ENCODE assay signal across 1 cellular context in the genomic region with DNA sequence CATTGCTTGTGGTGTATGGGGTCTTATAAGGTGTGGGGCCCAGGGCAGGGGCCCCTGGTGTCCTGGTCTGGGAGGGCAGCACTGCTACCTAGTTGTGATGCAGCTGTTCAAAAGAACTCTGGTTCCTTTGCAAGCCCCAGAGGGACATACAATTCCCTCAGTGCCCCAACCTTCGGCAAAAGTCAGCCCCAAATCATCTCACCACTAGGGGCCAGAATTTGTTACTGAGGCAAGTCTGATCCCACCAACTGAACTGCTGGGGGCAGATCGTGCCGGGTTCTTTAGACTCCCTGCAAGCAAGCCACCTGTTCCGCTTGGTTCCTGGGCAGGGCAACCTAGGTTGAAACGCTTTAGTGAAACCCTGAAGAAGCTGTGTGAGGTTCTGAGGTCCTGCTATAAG.
TF ChIP-seq lines count a peak whose summit lies in the region.

No MANE protein-coding gene starts in this region.

TF ChIP-seq in GM12878, 131 proteins besides CTCF, POLR2A, EP300 and RAD21 (continued from another document):
- TF ChIP-seq, protein P1, sequence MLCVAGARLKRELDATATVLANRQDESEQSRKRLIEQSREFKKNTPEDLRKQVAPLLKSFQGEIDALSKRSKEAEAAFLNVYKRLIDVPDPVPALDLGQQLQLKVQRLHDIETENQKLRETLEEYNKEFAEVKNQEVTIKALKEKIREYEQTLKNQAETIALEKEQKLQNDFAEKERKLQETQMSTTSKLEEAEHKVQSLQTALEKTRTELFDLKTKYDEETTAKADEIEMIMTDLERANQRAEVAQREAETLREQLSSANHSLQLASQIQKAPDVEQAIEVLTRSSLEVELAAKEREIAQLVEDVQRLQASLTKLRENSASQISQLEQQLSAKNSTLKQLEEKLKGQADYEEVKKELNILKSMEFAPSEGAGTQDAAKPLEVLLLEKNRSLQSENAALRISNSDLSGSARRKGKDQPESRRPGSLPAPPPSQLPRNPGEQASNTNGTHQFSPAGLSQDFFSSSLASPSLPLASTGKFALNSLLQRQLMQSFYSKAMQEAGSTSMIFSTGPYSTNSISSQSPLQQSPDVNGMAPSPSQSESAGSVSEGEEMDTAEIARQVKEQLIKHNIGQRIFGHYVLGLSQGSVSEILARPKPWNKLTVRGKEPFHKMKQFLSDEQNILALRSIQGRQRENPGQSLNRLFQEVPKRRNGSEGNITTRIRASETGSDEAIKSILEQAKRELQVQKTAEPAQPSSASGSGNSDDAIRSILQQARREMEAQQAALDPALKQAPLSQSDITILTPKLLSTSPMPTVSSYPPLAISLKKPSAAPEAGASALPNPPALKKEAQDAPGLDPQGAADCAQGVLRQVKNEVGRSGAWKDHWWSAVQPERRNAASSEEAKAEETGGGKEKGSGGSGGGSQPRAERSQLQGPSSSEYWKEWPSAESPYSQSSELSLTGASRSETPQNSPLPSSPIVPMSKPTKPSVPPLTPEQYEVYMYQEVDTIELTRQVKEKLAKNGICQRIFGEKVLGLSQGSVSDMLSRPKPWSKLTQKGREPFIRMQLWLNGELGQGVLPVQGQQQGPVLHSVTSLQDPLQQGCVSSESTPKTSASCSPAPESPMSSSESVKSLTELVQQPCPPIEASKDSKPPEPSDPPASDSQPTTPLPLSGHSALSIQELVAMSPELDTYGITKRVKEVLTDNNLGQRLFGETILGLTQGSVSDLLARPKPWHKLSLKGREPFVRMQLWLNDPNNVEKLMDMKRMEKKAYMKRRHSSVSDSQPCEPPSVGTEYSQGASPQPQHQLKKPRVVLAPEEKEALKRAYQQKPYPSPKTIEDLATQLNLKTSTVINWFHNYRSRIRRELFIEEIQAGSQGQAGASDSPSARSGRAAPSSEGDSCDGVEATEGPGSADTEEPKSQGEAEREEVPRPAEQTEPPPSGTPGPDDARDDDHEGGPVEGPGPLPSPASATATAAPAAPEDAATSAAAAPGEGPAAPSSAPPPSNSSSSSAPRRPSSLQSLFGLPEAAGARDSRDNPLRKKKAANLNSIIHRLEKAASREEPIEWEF (IDR thresholded peaks at IDR 0.05; ENCODE audit: insufficient replicate concordance, low read depth, low read length) = no peak
- TF ChIP-seq BCL11A (IDR thresholded peaks at IDR 0.05; ENCODE audit: low read depth, low read length) (no peak), YBX1 (IDR thresholded peaks at IDR 0.05) (no peak), SIX5 (IDR thresholded peaks at IDR 0.05; ENCODE audit: low read depth, low read length, severe bottlenecking) (no peak), CBX5 (IDR thresholded peaks at IDR 0.05; ENCODE audit: low read depth) (no peak), SMAD1 (IDR thresholded peaks at IDR 0.05; ENCODE audit: low read depth, partially characterized antibody) (no peak), RELA (IDR thresholded peaks at IDR 0.05; ENCODE audit: borderline replicate concordance, partially characterized antibody) (no peak), SUZ12 (IDR thresholded peaks at IDR 0.05; ENCODE audit: unreplicated experiment) (no peak)
